Comparison of ENCODE assay signal across 8 cellular contexts in the genomic region with DNA sequence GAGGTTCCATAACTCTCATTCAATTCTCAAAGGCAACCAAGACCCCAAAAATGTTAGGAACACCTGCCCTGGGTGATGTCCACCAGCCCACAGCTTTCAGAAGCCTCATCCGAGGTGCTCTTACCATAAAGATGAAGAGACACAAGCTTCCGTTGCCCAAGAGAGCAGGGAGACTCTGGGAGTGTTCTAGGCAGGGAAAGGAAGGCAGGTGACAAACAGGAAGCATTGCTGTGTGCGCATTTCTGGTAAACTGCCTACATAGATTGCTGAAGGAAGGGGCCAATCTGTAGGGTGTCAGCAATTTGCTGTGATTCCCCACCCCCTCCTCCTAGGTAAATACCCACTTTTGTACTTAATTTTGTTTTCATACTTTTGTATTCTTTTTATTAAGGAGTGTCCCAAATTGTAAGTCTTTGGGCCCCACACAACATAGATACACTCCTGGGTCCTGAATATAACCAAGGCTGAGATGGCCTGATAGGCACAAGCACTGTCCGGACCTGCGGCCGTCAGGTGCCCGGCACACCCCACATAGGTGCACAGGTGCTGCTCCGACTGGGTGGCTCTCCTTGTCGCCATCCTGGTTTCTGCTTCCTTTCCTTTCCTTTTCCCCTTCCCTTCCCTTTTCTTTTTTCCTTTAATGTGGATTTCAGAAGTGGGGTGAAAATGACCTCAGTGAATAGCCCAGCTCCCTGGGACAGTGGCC. TPM values are rescaled to one million over a fixed set of nuclear protein-coding genes. Genes with fewer than 3 reads are reported as not detected.
DNase-seq lines count a peak whose midpoint lies in the region; ATAC-seq and TF ChIP-seq lines count a peak whose summit lies in the region.

No MANE protein-coding gene starts in this region.

- H3K4me3 Mint-ChIP-seq in type B pancreatic cell = no peak overlapping the region

- H3K27ac Mint-ChIP-seq in type B pancreatic cell = peak overlapping the region; percentile 57

- TF ChIP-seq CTCF in type B pancreatic cell (conservative IDR thresholded peaks at IDR 0.05) = no peak

- H3K27me3 Mint-ChIP-seq in type B pancreatic cell = peaks cover 16% of the 10 kb centered on the region

- H3K36me3 Mint-ChIP-seq in type B pancreatic cell = no peaks in the 10 kb centered on the region

- H3K9me3 Mint-ChIP-seq in type B pancreatic cell = peaks cover 3% of the 10 kb centered on the region

- H3K4me1 Mint-ChIP-seq in type B pancreatic cell (ENCODE audit: unreplicated experiment) = peaks cover 18% of the 10 kb centered on the region

- peak; percentile 17 for ATAC-seq in HG03196 (IDR thresholded peaks at IDR 0.05; ENCODE audit: unreplicated experiment)

- DNase-seq in stimulated activated CD4-positive, alpha-beta T cell treated with anti-CD3 and anti-CD28 coated beads, Interleukin-12 subunit alpha, Interleukin-12 subunit beta, amount 100 ng/mL, for 4 hours = peak; percentile 22
- no peak for DNase-seq in stimulated activated CD4-positive, alpha-beta T cell treated with anti-CD3 and anti-CD28 coated beads, Interleukin-4, amount 100 ng/mL, for 1 hour
- DNase-seq in activated effector memory CD4-positive, alpha-beta T cell treated with anti-CD3 and anti-CD28 coated beads, Interleukin-2, amount 50 U/mL, for 16 hours = peak; percentile 71
- DNase-seq in type B pancreatic cell (ENCODE audit: extremely low spot score, unreplicated experiment) (no peak), NOMO-1 treated with dmso at 0.1 percent for 144 hours (lab: John Stamatoyannopoulos, UW; ENCODE audit: unreplicated experiment) (no peak), midbrain (lab: John Stamatoyannopoulos, UW) (no peak), NCI-H510A (lab: John Stamatoyannopoulos, UW) (no peak)

RNA-seq across cellular contexts. Expression of gene SMNDC1, which starts 51.4 kb away (rescaled TPM):
- 35.4 TPM in 2 replicates for total RNA-seq in type B pancreatic cell (ENCODE audit: low replicate concordance)

Comparison
In these comparisons a context has a peak if more than half of its experiments do, and no peak if none do; other contexts are left out.
1. DNase-seq: peak in stimulated activated CD4-positive, alpha-beta T cell treated with anti-CD3 and anti-CD28 coated beads, Interleukin-12 subunit alpha, Interleukin-12 subunit beta, amount 100 ng/mL, for 4 hours (single experiment) and activated effector memory CD4-positive, alpha-beta T cell treated with anti-CD3 and anti-CD28 coated beads, Interleukin-2, amount 50 U/mL, for 16 hours (single experiment); none in stimulated activated CD4-positive, alpha-beta T cell treated with anti-CD3 and anti-CD28 coated beads, Interleukin-4, amount 100 ng/mL, for 1 hour (single experiment), type B pancreatic cell (single experiment), NOMO-1 treated with dmso at 0.1 percent for 144 hours (single experiment), midbrain (single experiment) and NCI-H510A (single experiment).